Comparison of ENCODE assay signal across 8 cellular contexts in genomic region chr5:157265714-157266285, GRCh38. TPM values are rescaled to one million over a fixed set of nuclear protein-coding genes. Genes with fewer than 3 reads are reported as not detected.
DNase-seq lines count a peak whose midpoint lies in the region; TF ChIP-seq lines count a peak whose summit lies in the region.

Gene CYFIP2 (plus strand): TSS chr5:157266123. CDS start chr5:157285362, 19,239 bp downstream.

- no peaks in the 10 kb centered on the region for H3K9me3 ChIP-seq in H9 (ENCODE audit: control insufficient read depth, low read depth, low read length)
- no peaks in the 10 kb centered on the region for H3K9me3 ChIP-seq in sigmoid colon

- no peak within 1 kb of the TSS for H3K56ac ChIP-seq in H9 (ENCODE audit: insufficient read length, low read depth, low read length)

- H4K20me1 ChIP-seq in H9 (ENCODE audit: control insufficient read depth, insufficient read depth, insufficient read length): peaks cover 6% of the 10 kb centered on the region

- peak within 1 kb of the TSS; percentile 78 for H2AFZ ChIP-seq in H9 (ENCODE audit: low read length)

- no peaks in the 10 kb centered on the region for H3K36me3 ChIP-seq in sigmoid colon

- no peak within 1 kb of the TSS for H2BK12ac ChIP-seq in H9 (ENCODE audit: insufficient read length, low read depth, low read length)

- no peak within 1 kb of the TSS for H4K8ac ChIP-seq in H9 (replicated peaks; ENCODE audit: insufficient read length, low read depth, low read length)

- peaks cover 39 to 41% of the 10 kb centered on the region in 2 experiments for H3K4me1 Mint-ChIP-seq in H9

- H2BK15ac ChIP-seq in H9 (ENCODE audit: low read depth, low read length): no peak within 1 kb of the TSS; the same call in 1 of the 2 replicates

- no peaks in the 10 kb centered on the region for H3K23me2 ChIP-seq in H9 (ENCODE audit: insufficient read length, low read depth, low read length, poor library complexity, severe bottlenecking)

- H3K4me3 Mint-ChIP-seq in H9: peak within 1 kb of the TSS; percentile 82 to 92

- H3K9me3 Mint-ChIP-seq in H9: no peaks in the 10 kb centered on the region; a peak in 1 of 5 replicates

- no peak within 1 kb of the TSS for H2BK5ac ChIP-seq in H9 (ENCODE audit: insufficient read length, low read length)

- H4K5ac ChIP-seq in H9 (ENCODE audit: insufficient read length, low read depth, low read length): no peak within 1 kb of the TSS

- peak within 1 kb of the TSS; percentile 60 for H3K18ac ChIP-seq in H9 (ENCODE audit: insufficient read length, low read depth, low read length)

- H3K4me2 ChIP-seq in H9 (ENCODE audit: insufficient read depth, insufficient read length, low read length): peak within 1 kb of the TSS; percentile 61

- no peak within 1 kb of the TSS for H2BK120ac ChIP-seq in H9 (ENCODE audit: low read depth, low read length, poor library complexity, severe bottlenecking)

- H3K27ac ChIP-seq in H9 (ENCODE audit: insufficient read length, low read depth, low read length) (no peak within 1 kb of the TSS), angular gyrus (ENCODE audit: low read depth, low read length) (peak within 1 kb of the TSS; percentile 69), sigmoid colon (peak within 1 kb of the TSS in 2 of 4 donors; percentile 33 to 34)

- H2AK5ac ChIP-seq in H9 (ENCODE audit: insufficient read length, low read length): no peak within 1 kb of the TSS

- intact Hi-C loops in sigmoid colon (cut with DNase I): loop anchor here (5.0 to 10.0 kb wide), 2 partner anchors 123 to 479 kb away; partner anchors contain the start of genes LSM11 and MED7

- H3K79me1 ChIP-seq in H9 (ENCODE audit: insufficient read depth, low read depth, low read length, poor library complexity, severe bottlenecking): peaks cover 3% of the 10 kb centered on the region

- H3K27me3 ChIP-seq in H9 (ENCODE audit: insufficient read depth, low read length) (no peaks in the 10 kb centered on the region), sigmoid colon (no peaks in the 10 kb centered on the region)

- H3K27ac Mint-ChIP-seq in H9: peak within 1 kb of the TSS in 2 of 3 experiments; percentile 27 to 91; a peak in 3 of 7 replicates

- peaks cover 9% of the 10 kb centered on the region; the same call in 1 of the 2 replicates for H3K79me2 ChIP-seq in H9 (ENCODE audit: insufficient read depth, low read length)

- WGBS in H9 (ENCODE audit: extremely low coverage, insufficient read length, low lambda C conversion rate): no CpG with 5 or more reads among the region's 58 CpGs
- 1% methylated on average over 58 of the region's 58 CpGs for WGBS in sigmoid colon, 2 donors

- H4K91ac ChIP-seq in H9 (ENCODE audit: insufficient read length, low read depth, low read length): no peak within 1 kb of the TSS

- peaks cover 12% of the 10 kb centered on the region for H3K27me3 Mint-ChIP-seq in H9 (ENCODE audit: low read depth)

- H3K4ac ChIP-seq in H9 (ENCODE audit: low read depth, low read length): no peak within 1 kb of the TSS

- no peaks in the 10 kb centered on the region; a peak in 1 of 7 replicates for H3K36me3 Mint-ChIP-seq in H9 (ENCODE audit: insufficient read depth in 1 of 3, low read depth in 3 of 3)

- H3K4me1 ChIP-seq in H9 (ENCODE audit: insufficient read depth, low read length) (peaks cover 10% of the 10 kb centered on the region; the same call in 1 of the 2 replicates), sigmoid colon (peaks cover 0 to 13% (median 10%) of the 10 kb centered on the region in 4 donors)

- no peak within 1 kb of the TSS for H3K23ac ChIP-seq in H9 (ENCODE audit: insufficient read length, low read depth, low read length)

- H3K4me3 ChIP-seq in GM12864 (ENCODE audit: low read depth, low read length): peak within 1 kb of the TSS; percentile 86
- H3K4me3 ChIP-seq in sigmoid colon: peak within 1 kb of the TSS; percentile 40 to 93 (median 74)

- H3T11ph ChIP-seq in H9 (ENCODE audit: low read length): no peak within 1 kb of the TSS

- H3K14ac ChIP-seq in H9 (ENCODE audit: insufficient read depth, low read length): peak within 1 kb of the TSS; percentile 34; the same call in 1 of the 2 replicates

- TF ChIP-seq CTCF in GM12864 (IDR thresholded peaks at IDR 0.05; ENCODE audit: low read depth, low read length, missing control alignments) (no peak), H9 (conservative IDR thresholded peaks at IDR 0.05) (no peak), sigmoid colon (IDR thresholded peaks at IDR 0.05) (no peak)

- DNase-seq in GM12864 (ENCODE audit: low read depth) (no peak), H9 (peak; percentile 85), M059J (ENCODE audit: low read depth) (peak; percentile 11), T-helper 2 cell (peak; percentile 69 to 92 (median 83)), hippocampal formation (lab: John Stamatoyannopoulos, UW) (peak; percentile 49 to 55), sigmoid colon (peak; percentile 68), pons (ENCODE audit: low spot score) (no peak)

- no peak within 1 kb of the TSS for H2BK20ac ChIP-seq in H9 (ENCODE audit: low read depth, low read length, poor library complexity, severe bottlenecking)

- TF ChIP-seq EP300 in sigmoid colon (IDR thresholded peaks at IDR 0.05): no peak

- no peak for TF ChIP-seq POLR2A in sigmoid colon (IDR thresholded peaks at IDR 0.05)

- peak within 1 kb of the TSS; percentile 7 for H3K9ac ChIP-seq in H9 (ENCODE audit: extremely low read depth, insufficient read length, low read length)

RNA-seq across cellular contexts. Expression of gene CYFIP2, which starts in this region (rescaled TPM):
- 74.7 and 84.5 TPM in 2 replicates for total RNA-seq in H9 (2021)
- total RNA-seq in M059J (2014; rRNA removed; shearing (Covaris generic)): 0.39 and 0.57 TPM in 2 replicates
- total RNA-seq in sigmoid colon: 10 to 100 TPM; 13.8 to 37.8 (median 29.3) TPM
- polyA plus RNA-seq in sigmoid colon: 10 to 100 TPM in 1 of 3 donors, 1 to 10 TPM in 2; 4.8 to 38.1 (median 8.1) TPM

Comparison
In these comparisons a context has a peak if more than half of its experiments do, and no peak if none do; other contexts are left out.
1. Peak in DNase-seq in M059J; RNA of the gene not detected or under 1 TPM.
2. DNase-seq: peak in H9 (single experiment), T-helper 2 cell (5 of 5), hippocampal formation (2 of 2) and sigmoid colon (single experiment); none in GM12864 (single experiment) and pons (single experiment).